Comparison of ENCODE assay signal across 8 cellular contexts in the genomic region with DNA sequence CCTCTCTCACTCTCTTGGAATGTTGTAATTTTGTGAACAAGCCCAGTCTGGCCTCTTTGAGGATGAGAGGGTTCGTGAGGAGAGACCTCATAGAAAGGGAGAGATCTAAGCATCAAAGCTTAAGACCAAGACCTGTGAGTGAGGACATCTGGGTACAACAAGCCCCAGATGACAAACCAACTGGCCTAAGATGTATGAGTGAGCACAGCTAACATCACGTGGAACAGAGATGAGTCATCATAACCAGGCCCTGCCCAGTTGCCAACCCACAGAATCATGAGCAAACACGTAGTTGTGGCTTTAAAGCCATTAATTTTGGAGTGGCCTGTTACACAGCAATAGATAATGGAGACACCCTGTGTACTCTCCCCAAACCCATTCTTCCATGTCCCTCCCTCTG.
DNase-seq lines count a peak whose midpoint lies in the region; ATAC-seq and TF ChIP-seq lines count a peak whose summit lies in the region.

No MANE protein-coding gene starts in this region.

- ATAC-seq in GM18873 (IDR thresholded peaks at IDR 0.05; ENCODE audit: low FRiP score, unreplicated experiment) = peak; percentile 76
- peak; percentile 65 for ATAC-seq in HG03175 (IDR thresholded peaks at IDR 0.05; ENCODE audit: unreplicated experiment)
- no peak for ATAC-seq in WTC11

- no peak for TF ChIP-seq CTCF in WTC11 (IDR thresholded peaks at IDR 0.05)

- H3K36me3 Mint-ChIP-seq in WTC11 = peaks cover 15% of the 10 kb centered on the region

- H3K4me3 Mint-ChIP-seq in WTC11 = no peak overlapping the region

- H3K27me3 Mint-ChIP-seq in WTC11 (ENCODE audit: low read depth) = no peaks in the 10 kb centered on the region

- H3K9me3 Mint-ChIP-seq in WTC11 = peaks cover 19% of the 10 kb centered on the region

- DNase-seq in A172 (ENCODE audit: low spot score) = peak; percentile 92
- peak; percentile 7 for DNase-seq in T1000 (lab: John Stamatoyannopoulos, UW)
- DNase-seq in NCI-H2107 treated with DMSO at 0.1 percent for 48 hours (lab: John Stamatoyannopoulos, UW; ENCODE audit: unreplicated experiment) = no peak
- DNase-seq in KG1 (lab: John Stamatoyannopoulos, UW) = no peak
- DNase-seq in WTC11 (ENCODE audit: low spot score) = no peak
- no peak for DNase-seq in ureter (ENCODE audit: low spot score)

- no peaks in the 10 kb centered on the region for H3K4me1 Mint-ChIP-seq in WTC11

- no peak overlapping the region for H3K27ac Mint-ChIP-seq in WTC11

- CTCF ChIA-PET in WTC11 (lab: Charles Lee) = no interaction called here

- POLR2A ChIA-PET in WTC11 (lab: Charles Lee) = no interaction called here

TF ChIP-seq in WTC11, 78 proteins besides CTCF, POLR2A, EP300 and RAD21:
- no peak for TF ChIP-seq NFYB (CRISPR knock-in tag; conservative IDR thresholded peaks at IDR 0.05; ENCODE audit: low read depth)

Comparison
In these comparisons a context has a peak if more than half of its experiments do, and no peak if none do; other contexts are left out.
1. DNase-seq: peak in A172 (single experiment) and T1000 (single experiment); none in NCI-H2107 treated with DMSO at 0.1 percent for 48 hours (single experiment), KG1 (single experiment), WTC11 (single experiment) and ureter (single experiment).